ENCODE assay signal across 1 cellular context in the genomic region with DNA sequence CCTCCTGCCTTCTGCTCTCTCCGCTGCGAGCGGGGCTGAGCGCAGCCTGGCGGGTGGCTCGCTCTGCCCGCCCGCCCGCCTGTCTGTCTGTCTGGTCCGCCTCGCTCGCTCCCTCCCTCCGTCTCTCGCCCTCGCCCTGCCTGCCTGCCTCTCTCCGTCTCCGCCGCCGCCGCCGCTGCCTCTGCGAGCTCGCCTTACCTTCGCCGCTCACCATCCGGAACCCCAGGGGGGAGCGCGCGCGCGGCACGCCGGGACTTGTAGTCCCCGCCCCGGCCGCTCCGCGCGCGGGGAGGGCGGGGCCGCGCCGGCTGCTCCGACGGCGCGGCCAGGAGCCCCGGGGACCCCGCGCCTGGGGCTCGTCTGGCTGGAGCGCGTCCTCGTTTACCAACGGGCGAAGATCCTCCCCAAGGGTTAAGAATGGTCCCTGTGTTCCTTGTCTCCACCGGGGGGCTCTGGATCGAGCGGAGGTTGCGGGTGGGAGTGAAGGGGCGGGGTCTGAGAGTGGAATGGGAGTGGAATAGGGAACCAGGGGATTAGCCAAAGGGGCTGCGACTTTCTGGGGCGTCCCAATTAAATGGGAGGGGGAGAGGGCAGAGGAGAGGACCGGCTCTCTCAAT.
TF ChIP-seq lines count a peak whose summit lies in the region.

TSS of gene AHDC1 (minus strand) at position 183 of the 617 bp plus-strand sequence. CDS start 52,029 bp downstream, outside the sequence.

TF ChIP-seq in endothelial cell of umbilical vein, 7 proteins besides CTCF, POLR2A, EP300 and RAD21:
- TF ChIP-seq GATA2 (IDR thresholded peaks at IDR 0.05; ENCODE audit: insufficient read depth, insufficient read length, low read depth, low read length): no peak
- no peak for TF ChIP-seq EZH2 (IDR thresholded peaks at IDR 0.05; ENCODE audit: borderline replicate concordance, low read depth, low read length, severe bottlenecking)
- TF ChIP-seq MAX (IDR thresholded peaks at IDR 0.05; ENCODE audit: insufficient read depth, insufficient read length): no peak
- no peak for TF ChIP-seq JUN (IDR thresholded peaks at IDR 0.05; ENCODE audit: borderline replicate concordance, insufficient read depth, insufficient read length, low read depth)
- no peak for TF ChIP-seq MYC (IDR thresholded peaks at IDR 0.05; ENCODE audit: low read depth, low read length)
- no peak for TF ChIP-seq FOS (IDR thresholded peaks at IDR 0.05; ENCODE audit: borderline replicate concordance, insufficient read depth, low read length)
- TF ChIP-seq POLR2AphosphoS5 (IDR thresholded peaks at IDR 0.05; ENCODE audit: insufficient read depth, low read depth, low read length): peak; percentile 74
